In the genomic region with DNA sequence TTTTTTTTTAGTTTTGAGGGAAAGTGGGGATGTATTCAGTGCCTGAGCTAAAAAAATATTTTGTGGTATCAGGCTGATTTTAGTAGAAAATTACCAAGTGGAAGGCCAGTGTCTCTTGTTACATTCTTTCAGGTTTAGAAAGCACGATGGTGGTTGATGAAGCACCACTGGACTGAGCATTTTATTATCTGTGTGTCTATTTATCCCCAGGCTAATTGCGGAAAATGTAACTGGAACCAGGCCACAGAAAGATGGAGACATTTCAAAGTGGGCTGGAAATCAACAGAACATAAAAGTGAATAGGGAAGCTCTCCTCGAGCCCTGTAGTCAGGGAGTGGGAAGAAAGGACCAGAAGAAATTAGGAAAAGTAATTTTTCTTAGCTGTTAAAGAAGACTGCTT, we compare ENCODE assay signal across 12 cellular contexts.
"Had no signal": no experiment of that assay in that cellular context is flagged by ENCODE, and none has a peak within 500 bp of the region (broad histone marks: within the 10 kb centered on the region; RNA-seq: fewer than 3 reads in every experiment).

No MANE protein-coding gene starts in this region.

- DNase-seq: activated CD4-positive, alpha-beta T cell treated with anti-CD3 and anti-CD28 coated beads, Interleukin-2, amount 10 ng/mL, durations not matched to agents 24 days and 14 days; activated CD8-positive, alpha-beta T cell treated with anti-CD3 and anti-CD28 coated beads, Interleukin-2, amount 10 ng/mL, durations not matched to agents 7 days and 5 days; activated naive CD4-positive, alpha-beta T cell treated with anti-CD3 and anti-CD28 coated beads for 36 hours; activated T-cell treated with anti-CD3 and anti-CD28 coated beads, Interleukin-2, amount 50 U/mL, for 24 hours; anterior cingulate cortex; colonic mucosa; natural killer cell; spleen; stimulated activated naive CD4-positive, alpha-beta T cell; upper lobe of right lung had no signal

- ATAC-seq: activated CD8-positive, alpha-beta T cell treated with anti-CD3 and anti-CD28 coated beads, Interleukin-2, amount 10 ng/mL, durations not matched to agents 7 days and 5 days; natural killer cell; sciatic nerve; upper lobe of right lung had no signal

- H3K4me3 ChIP-seq: colonic mucosa, hepatocyte, spleen, upper lobe of right lung had no signal
